ENCODE assay signal across 33 cellular contexts in genomic region chr2:169964740-169965139, GRCh38.
DNase-seq lines count a peak whose midpoint lies in the region; ATAC-seq, FAIRE-seq and TF ChIP-seq lines count a peak whose summit lies in the region.
"Had no signal": no experiment of that assay in that cellular context is flagged by ENCODE, and none has a peak within 500 bp of the region (broad histone marks: within the 10 kb centered on the region; RNA-seq: fewer than 3 reads in every experiment).

No MANE protein-coding gene starts in this region.

- H2AFZ ChIP-seq in SK-N-SH (ENCODE audit: low read depth) = no peak overlapping the region
- no peak overlapping the region for H2AFZ ChIP-seq in K562 (ENCODE audit: low read depth, low read length)
- H2AFZ ChIP-seq: GM23338, hepatocyte had no signal

- H3F3A ChIP-seq in SK-N-SH (replicated peaks; ENCODE audit: insufficient read depth) = peaks cover 18% of the 10 kb centered on the region

- H3K4me1 ChIP-seq in SK-N-SH (ENCODE audit: control insufficient read depth in 1 of 2, insufficient read depth in 2 of 2, low read depth in 1 of 2, low read length in 1 of 2) (peaks cover 0 to 3% of the 10 kb centered on the region in 2 experiments; a peak in 2 of 4 replicates), K562 (replicated peaks in 1 of 2; ENCODE audit: control insufficient read depth in 2 of 2, insufficient read depth in 2 of 2, low read length in 2 of 2) (peaks cover 0 to 8% of the 10 kb centered on the region in 2 experiments; a peak in 2 of 5 replicates), body of pancreas (no peaks in the 10 kb centered on the region)
- H3K4me1 ChIP-seq: ascending aorta, lower lobe of right lung, uterus had no signal

- no TSS peak for BruUV-seq in K562 (replicated peaks; lab: Mats Ljungman, UMichigan)

- TF ChIP-seq CTCF in SK-N-SH (IDR thresholded peaks at IDR 0.05) = no peak
- TF ChIP-seq CTCF in K562 (IDR thresholded peaks at IDR 0.05 in 2 of 3, conservative IDR thresholded peaks at IDR 0.05 in 1 of 3; ENCODE audit: insufficient read depth in 2 of 3, low read depth in 1 of 3, low read length in 3 of 3) = no peak
- no peak for TF ChIP-seq CTCF in fibroblast of villous mesenchyme (IDR thresholded peaks at IDR 0.05; ENCODE audit: insufficient read depth, low read depth, low read length)
- TF ChIP-seq CTCF in body of pancreas (IDR thresholded peaks at IDR 0.05) = no peak

- 65% methylated on average over 2 of the region's 2 CpGs for WGBS in SK-N-SH (ENCODE audit: low lambda C conversion rate)
- 53% methylated on average over 2 of the region's 2 CpGs for WGBS in K562 (ENCODE audit: insufficient coverage, low coverage, missing lambda C conversion rate)
- 50 to 74% methylated on average over 2 of the region's 2 CpGs for WGBS in body of pancreas, 2 donors

- H3K27me3 ChIP-seq in SK-N-SH (ENCODE audit: insufficient read depth) (no peaks in the 10 kb centered on the region), K562 (ENCODE audit: control insufficient read depth in 2 of 2, insufficient read depth in 2 of 2, low read length in 2 of 2) (no peaks in the 10 kb centered on the region), body of pancreas (no peaks in the 10 kb centered on the region)
- H3K27me3 ChIP-seq: ascending aorta, hepatocyte, uterus had no signal

- H4K20me1 ChIP-seq in SK-N-SH (ENCODE audit: insufficient read depth) (no peaks in the 10 kb centered on the region), K562 (replicated peaks; ENCODE audit: control insufficient read depth, insufficient read depth, low read length) (no peaks in the 10 kb centered on the region)

- H3K9me3 ChIP-seq in SK-N-SH = no peaks in the 10 kb centered on the region
- no peaks in the 10 kb centered on the region for H3K9me3 ChIP-seq in K562 (replicated peaks; ENCODE audit: control insufficient read depth, insufficient read depth, low read depth, low read length)
- no peaks in the 10 kb centered on the region for H3K9me3 ChIP-seq in body of pancreas
- H3K9me3 ChIP-seq: ascending aorta, lower lobe of right lung, uterus had no signal

- intact Hi-C loops in K562 (cut with micrococcal nuclease) = no loop called here
- intact Hi-C loops in body of pancreas (cut with DNase I) = no loop called here

- TF ChIP-seq POLR2A in K562 (conservative IDR thresholded peaks at IDR 0.05) (no peak), body of pancreas (IDR thresholded peaks at IDR 0.05) (no peak)

- no peaks in the 10 kb centered on the region for H3K9me2 ChIP-seq in SK-N-SH

- ATAC-seq in SK-N-SH treated with all-trans-retinoic acid at 6 μM for 48 hours (peak; percentile 26; the same call in 2 of the 3 replicates), K562 (peak; percentile 61), body of pancreas (no peak), HG02588 (IDR thresholded peaks at IDR 0.05; ENCODE audit: unreplicated experiment) (no peak)
- ATAC-seq: esophagus mucosa; GM23338; lower lobe of right lung; natural killer cell treated with Interleukin-12 subunit alpha and Interleukin-12 subunit beta and Interleukin-15 and Interleukin-18, amount 100 ng/mL, for 72 hours; stimulated activated naive CD8-positive, alpha-beta T cell treated with anti-CD3 and anti-CD28 coated beads, Interleukin-15, Interleukin-2, amounts not matched to agents 100 U/mL and 50 U/mL, for 24 hours had no signal

- POLR2A ChIA-PET in SK-N-SH (lab: Yijun Ruan, JAX) (no interaction called here), K562 (lab: Yijun Ruan, JAX) (interaction anchor here (0.6 to 1.2 kb wide), 4 partner anchors 9 to 54 kb away, joined by 3 to 4 read pairs (median 3); no protein-coding TSS in a partner anchor)

- CTCF ChIA-PET in SK-N-SH (lab: Yijun Ruan, JAX) (interaction anchor here (0.6 to 0.8 kb wide), 3 partner anchors 10 to 406 kb away, joined by 3 to 4 read pairs (median 4); no protein-coding TSS in a partner anchor), K562 (lab: Yijun Ruan, JAX; ENCODE audit: low intra/inter-chr PET ratio) (no interaction called here)

- TF ChIP-seq EP300 in SK-N-SH (IDR thresholded peaks at IDR 0.05; ENCODE audit: borderline replicate concordance in 1 of 2, low read depth in 1 of 2, low read length in 1 of 2) (no peak), K562 (IDR thresholded peaks at IDR 0.05; ENCODE audit: low read length) (no peak)

- H3K4me2 ChIP-seq in SK-N-SH (no peak overlapping the region), K562 (ENCODE audit: insufficient read depth, low read length) (no peak overlapping the region)
- H3K4me2 ChIP-seq: GM23338, hepatocyte, smooth muscle cell had no signal

- H3K36me3 ChIP-seq in SK-N-SH (replicated peaks in 1 of 2; ENCODE audit: control insufficient read depth in 1 of 2, insufficient read depth in 2 of 2, low read length in 1 of 2) = peaks cover 13 to 40% of the 10 kb centered on the region in 2 experiments
- H3K36me3 ChIP-seq in K562 (ENCODE audit: control insufficient read depth, insufficient read depth, low read length) = peaks cover 33% of the 10 kb centered on the region
- peaks cover 0 to under 1% of the 10 kb centered on the region in 2 donors for H3K36me3 ChIP-seq in body of pancreas (replicated peaks in 1 of 2; ENCODE audit: insufficient read depth in 1 of 2, low read depth in 2 of 2)
- H3K36me3 ChIP-seq: uterus had no signal

- in situ Hi-C loops in K562 (cut with MboI) = no loop called here

- H3K9ac ChIP-seq in SK-N-SH = no peak overlapping the region
- H3K9ac ChIP-seq in K562 (ENCODE audit: insufficient read depth in 1 of 2, low read depth in 2 of 2, low read length in 2 of 2) = no peak overlapping the region

- peak overlapping the region in 1 of 2 experiments; percentile 24; a peak in 2 of 4 replicates for H3K27ac ChIP-seq in SK-N-SH (ENCODE audit: low read depth in 2 of 2, low read length in 1 of 2)
- no peak overlapping the region for H3K27ac ChIP-seq in K562 (ENCODE audit: extremely low read depth, low read depth, low read length)
- H3K27ac ChIP-seq in body of pancreas = no peak overlapping the region
- H3K27ac ChIP-seq: ascending aorta, hepatocyte, HL-60, lower lobe of right lung, uterus had no signal

- H3K9me1 ChIP-seq in K562 (ENCODE audit: control insufficient read depth, insufficient read depth, low read length) = no peaks in the 10 kb centered on the region

- FAIRE-seq in K562 (lab: Jason Lieb, UNC) = no peak

- H3K4me3 ChIP-seq in SK-N-SH (ENCODE audit: low read depth in 2 of 2, low read length in 1 of 2) (no peak overlapping the region), K562 (no peak overlapping the region), fibroblast of villous mesenchyme (ENCODE audit: low read depth, low read length) (no peak overlapping the region), skeletal muscle cell (ENCODE audit: low read depth, low read length) (no peak overlapping the region), body of pancreas (no peak overlapping the region)
- H3K4me3 ChIP-seq: ascending aorta, GM23338, hepatocyte, lower lobe of right lung, smooth muscle cell, uterus had no signal

- DNase-seq in SK-N-SH (no peak), K562 (ENCODE audit: extremely low read depth in 1 of 4, low spot score in 3 of 4) (no peak), fibroblast of villous mesenchyme (ENCODE audit: low read depth) (peak; percentile 78), skeletal muscle cell (ENCODE audit: low read depth) (peak; percentile 36), body of pancreas (no peak), GF-D8 (lab: John Stamatoyannopoulos, UW) (no peak)
- DNase-seq: 8988T; activated B cell treated with CpG ODN at 0.5 μM for 24 hours; activated CD4-positive, alpha-beta T cell treated with anti-CD3 and anti-CD28 coated beads, Interleukin-2, amount 50 U/mL, for 1 hour; activated gamma-delta T cell treated with Interleukin-2 at 50 U/mL for 16 hours; activated naive CD8-positive, alpha-beta T cell treated with anti-CD3 and anti-CD28 coated beads, Interleukin-2, amount 10 ng/mL, durations not matched to agents 7 days and 5 days; activated T-cell treated with anti-CD3 and anti-CD28 coated beads, Interleukin-2, amount 50 U/mL, for 48 hours; AML-193; caudate nucleus; CD4-positive, CD25-positive, alpha-beta regulatory T cell; cortex of kidney; kidney glomerular epithelial cell; lower lobe of right lung; NCI-H1092; NCI-H1694 treated with DMSO at 0.1 percent for 48 hours; NCI-H510A; occipital lobe; stimulated activated naive CD8-positive, alpha-beta T cell treated with anti-CD3 and anti-CD28 coated beads, Interleukin-15, Interleukin-2, amounts not matched to agents 100 U/mL and 50 U/mL, for 24 hours; uterus had no signal

- TF ChIP-seq RAD21 in SK-N-SH (IDR thresholded peaks at IDR 0.05; ENCODE audit: low read length) (no peak), K562 (CRISPR knock-in tag; conservative IDR thresholded peaks at IDR 0.05 in 1 of 2, IDR thresholded peaks at IDR 0.05 in 1 of 2) (no peak)

- no peaks in the 10 kb centered on the region; the same call in 1 of the 2 replicates for H3K79me2 ChIP-seq in SK-N-SH (ENCODE audit: insufficient read depth)
- H3K79me2 ChIP-seq in K562 (ENCODE audit: control insufficient read depth, insufficient read depth, low read length) = no peaks in the 10 kb centered on the region
- H3K79me2 ChIP-seq: hepatocyte had no signal

TF ChIP-seq in SK-N-SH, 30 proteins besides CTCF, POLR2A, EP300 and RAD21 (continues in another document):
- no peak for TF ChIP-seq FOXM1 (IDR thresholded peaks at IDR 0.05; ENCODE audit: low read depth)
- TF ChIP-seq GABPA (IDR thresholded peaks at IDR 0.05; ENCODE audit: low read depth) = no peak
- no peak for TF ChIP-seq POLR2AphosphoS5 (IDR thresholded peaks at IDR 0.05; ENCODE audit: low read depth, low read length)
- TF ChIP-seq RCOR1 (IDR thresholded peaks at IDR 0.05; ENCODE audit: low read length) = no peak

TF ChIP-seq in K562, 482 proteins besides CTCF, POLR2A, EP300 and RAD21 (continues in another document):
- no peak for TF ChIP-seq E2F6 (IDR thresholded peaks at IDR 0.05; ENCODE audit: borderline replicate concordance in 1 of 2, extremely low read depth in 1 of 2, insufficient read depth in 1 of 2, insufficient read length in 1 of 2, low read depth in 1 of 2, low read length in 1 of 2, poor library complexity in 1 of 2, severe bottlenecking in 1 of 2)
- no peak for TF ChIP-seq TAF7 (tag; IDR thresholded peaks at IDR 0.05)
- 0 out of 4 replicates have a peak, but pooled peaks of 1 of the 2 experiments have one; percentile 4 for TF ChIP-seq FOXA3 (CRISPR knock-in tag; conservative IDR thresholded peaks at IDR 0.05 in 1 of 2, IDR thresholded peaks at IDR 0.05 in 1 of 2)

Comparison
In these comparisons a context has a peak if more than half of its experiments do, and no peak if none do; other contexts are left out.
1. ATAC-seq: peak in SK-N-SH treated with all-trans-retinoic acid at 6 μM for 48 hours (single experiment) and K562 (single experiment); none in body of pancreas (single experiment) and HG02588 (single experiment).
2. DNase-seq: peak in fibroblast of villous mesenchyme (single experiment) and skeletal muscle cell (single experiment); none in SK-N-SH (single experiment), K562 (0 of 4), body of pancreas (0 of 4) and GF-D8 (single experiment).